Comparison of ENCODE assay signal across 11 cellular contexts in genomic region chr13:78317030-78317429, GRCh38.
DNase-seq lines count a peak whose midpoint lies in the region; ATAC-seq and TF ChIP-seq lines count a peak whose summit lies in the region.
"Had no signal": no experiment of that assay in that cellular context is flagged by ENCODE, and none has a peak within 500 bp of the region (broad histone marks: within the 10 kb centered on the region; RNA-seq: fewer than 3 reads in every experiment).

No MANE protein-coding gene starts in this region.

- ATAC-seq in PC-3 = no peak
- no peak for ATAC-seq in HG02973 (IDR thresholded peaks at IDR 0.05; ENCODE audit: unreplicated experiment)
- ATAC-seq: activated CD8-positive, alpha-beta memory T cell treated with anti-CD3 and anti-CD28 coated beads, Interleukin-2, amount 10 ng/mL, durations not matched to agents 7 days and 5 days; K562 had no signal

- H2AFZ ChIP-seq in PC-3 (ENCODE audit: low read length) = no peak overlapping the region

- DNase-seq in cardiac muscle cell (ENCODE audit: low read depth in 1 of 2, low spot score in 1 of 2) = peak; percentile 6 to 22
- DNase-seq in right atrium auricular region (ENCODE audit: low spot score) = no peak
- DNase-seq in PC-3 = peak; percentile 4
- peak; percentile 13 for DNase-seq in fibroblast of the aortic adventitia (ENCODE audit: low read depth)
- no peak for DNase-seq in type B pancreatic cell (ENCODE audit: extremely low spot score, unreplicated experiment)
- DNase-seq in SW 1271 (lab: John Stamatoyannopoulos, UW) = no peak
- DNase-seq in T-helper 1 cell = no peak
- DNase-seq: activated CD8-positive, alpha-beta memory T cell treated with anti-CD3 and anti-CD28 coated beads, Interleukin-2, amount 10 ng/mL, durations not matched to agents 7 days and 5 days had no signal

- intact Hi-C loops in PC-3 (cut with micrococcal nuclease) = no loop called here

- H3K79me2 ChIP-seq in PC-3 (ENCODE audit: low read length) = no peaks in the 10 kb centered on the region

- H3F3A ChIP-seq in PC-3 (ENCODE audit: low read length, unreplicated experiment) = no peaks in the 10 kb centered on the region

- no peaks in the 10 kb centered on the region for H3K9me2 ChIP-seq in PC-3 (replicated peaks; ENCODE audit: low read length)

- H3K4me1 ChIP-seq in cardiac muscle cell (ENCODE audit: low read depth) (no peaks in the 10 kb centered on the region), right atrium auricular region (no peaks in the 10 kb centered on the region), PC-3 (ENCODE audit: insufficient read depth, low read length) (no peaks in the 10 kb centered on the region)
- H3K4me1 ChIP-seq: BLaER1 treated with 17β-estradiol and CSF1 and Interleukin-3, amounts not matched to agents 10 nM and 100 nM had no signal

- no peak overlapping the region for H3K4me3 Mint-ChIP-seq in type B pancreatic cell
- H3K4me3 Mint-ChIP-seq: activated CD8-positive, alpha-beta memory T cell treated with anti-CD3 and anti-CD28 coated beads, Interleukin-2, amount 10 ng/mL, durations not matched to agents 7 days and 5 days had no signal

- no peaks in the 10 kb centered on the region for H4K20me1 ChIP-seq in PC-3 (ENCODE audit: low read length)
- H4K20me1 ChIP-seq: BLaER1 treated with 17β-estradiol and CSF1 and Interleukin-3, amounts not matched to agents 10 nM and 100 nM had no signal

- TF ChIP-seq CTCF in cardiac muscle cell (IDR thresholded peaks at IDR 0.05; ENCODE audit: low read depth, low read length) = peak; percentile 20
- TF ChIP-seq CTCF in right atrium auricular region (IDR thresholded peaks at IDR 0.05) = peak in 1 of 2 donors; percentile 59
- TF ChIP-seq CTCF in PC-3 (conservative IDR thresholded peaks at IDR 0.05; ENCODE audit: low read depth, low read length) = peak; percentile 42
- peak; percentile 32 for TF ChIP-seq CTCF in fibroblast of the aortic adventitia (IDR thresholded peaks at IDR 0.05; ENCODE audit: insufficient read depth, low read length)
- peak; percentile 68 for TF ChIP-seq CTCF in type B pancreatic cell (conservative IDR thresholded peaks at IDR 0.05)

- no peaks in the 10 kb centered on the region for H3K4me1 Mint-ChIP-seq in type B pancreatic cell (ENCODE audit: unreplicated experiment)
- H3K4me1 Mint-ChIP-seq: activated CD8-positive, alpha-beta memory T cell treated with anti-CD3 and anti-CD28 coated beads, Interleukin-2, amount 10 ng/mL, durations not matched to agents 7 days and 5 days had no signal

- CTCF ChIA-PET in PC-3 (lab: Charles Lee) = no interaction called here

- no peak overlapping the region for H3K4me3 ChIP-seq in cardiac muscle cell
- no peak overlapping the region for H3K4me3 ChIP-seq in right atrium auricular region
- H3K4me3 ChIP-seq in PC-3 (ENCODE audit: low read length) = no peak overlapping the region
- no peak overlapping the region for H3K4me3 ChIP-seq in fibroblast of the aortic adventitia (ENCODE audit: low read depth, low read length)
- H3K4me3 ChIP-seq: BLaER1 treated with 17β-estradiol and CSF1 and Interleukin-3, amounts not matched to agents 10 nM and 100 nM; K562 had no signal

- no peaks in the 10 kb centered on the region for H3K9me3 ChIP-seq in cardiac muscle cell (ENCODE audit: low read depth)
- H3K9me3 ChIP-seq in right atrium auricular region = no peaks in the 10 kb centered on the region
- no peaks in the 10 kb centered on the region for H3K9me3 ChIP-seq in PC-3 (ENCODE audit: low read length)
- H3K9me3 ChIP-seq: BLaER1 treated with 17β-estradiol and CSF1 and Interleukin-3, amounts not matched to agents 10 nM and 100 nM had no signal

- H3K9me3 Mint-ChIP-seq in type B pancreatic cell = no peaks in the 10 kb centered on the region

- POLR2A ChIA-PET in PC-3 (lab: Charles Lee; ENCODE audit: unreplicated experiment) = no interaction called here

- H3K4me2 ChIP-seq in PC-3 (ENCODE audit: low read length) = no peak overlapping the region
- H3K4me2 ChIP-seq: BLaER1 treated with 17β-estradiol and CSF1 and Interleukin-3, amounts not matched to agents 10 nM and 100 nM had no signal

- no peaks in the 10 kb centered on the region for H3K27me3 Mint-ChIP-seq in type B pancreatic cell
- H3K27me3 Mint-ChIP-seq: activated CD8-positive, alpha-beta memory T cell treated with anti-CD3 and anti-CD28 coated beads, Interleukin-2, amount 10 ng/mL, durations not matched to agents 7 days and 5 days had no signal

- H3K27me3 ChIP-seq in cardiac muscle cell (no peaks in the 10 kb centered on the region), right atrium auricular region (no peaks in the 10 kb centered on the region), PC-3 (ENCODE audit: low read length) (peaks cover 2% of the 10 kb centered on the region)
- H3K27me3 ChIP-seq: BLaER1 treated with 17β-estradiol and CSF1 and Interleukin-3, amounts not matched to agents 10 nM and 100 nM had no signal

- no peak overlapping the region for H3K27ac Mint-ChIP-seq in type B pancreatic cell
- H3K27ac Mint-ChIP-seq: activated CD8-positive, alpha-beta memory T cell treated with anti-CD3 and anti-CD28 coated beads, Interleukin-2, amount 10 ng/mL, durations not matched to agents 7 days and 5 days had no signal

- no TSS peak for BruUV-seq in PC-3 (replicated peaks; lab: Mats Ljungman, UMichigan)

- H3K36me3 Mint-ChIP-seq in type B pancreatic cell = no peaks in the 10 kb centered on the region
- H3K36me3 Mint-ChIP-seq: activated CD8-positive, alpha-beta memory T cell treated with anti-CD3 and anti-CD28 coated beads, Interleukin-2, amount 10 ng/mL, durations not matched to agents 7 days and 5 days had no signal

- H3K9ac ChIP-seq in PC-3 (ENCODE audit: low read length) = no peak overlapping the region
- H3K9ac ChIP-seq: BLaER1 treated with 17β-estradiol and CSF1 and Interleukin-3, amounts not matched to agents 10 nM and 100 nM had no signal

- H3K36me3 ChIP-seq in cardiac muscle cell = no peaks in the 10 kb centered on the region
- H3K36me3 ChIP-seq in right atrium auricular region = no peaks in the 10 kb centered on the region
- H3K36me3 ChIP-seq in PC-3 (ENCODE audit: low read depth, low read length) = no peaks in the 10 kb centered on the region
- H3K36me3 ChIP-seq: BLaER1 treated with 17β-estradiol and CSF1 and Interleukin-3, amounts not matched to agents 10 nM and 100 nM had no signal

- no peak overlapping the region for H3K27ac ChIP-seq in cardiac muscle cell
- H3K27ac ChIP-seq in right atrium auricular region = no peak overlapping the region
- no peak overlapping the region for H3K27ac ChIP-seq in PC-3 (ENCODE audit: low read length)
- H3K27ac ChIP-seq: BLaER1 treated with 17β-estradiol and CSF1 and Interleukin-3, amounts not matched to agents 10 nM and 100 nM had no signal

Comparison
In these comparisons a context has a peak if more than half of its experiments do, and no peak if none do; other contexts are left out.
1. DNase-seq: peak in cardiac muscle cell (2 of 2), PC-3 (single experiment) and fibroblast of the aortic adventitia (single experiment); none in right atrium auricular region (single experiment), type B pancreatic cell (single experiment), SW 1271 (0 of 2) and T-helper 1 cell (0 of 5).